ENCODE assay signal across 8 cellular contexts in the genomic region with DNA sequence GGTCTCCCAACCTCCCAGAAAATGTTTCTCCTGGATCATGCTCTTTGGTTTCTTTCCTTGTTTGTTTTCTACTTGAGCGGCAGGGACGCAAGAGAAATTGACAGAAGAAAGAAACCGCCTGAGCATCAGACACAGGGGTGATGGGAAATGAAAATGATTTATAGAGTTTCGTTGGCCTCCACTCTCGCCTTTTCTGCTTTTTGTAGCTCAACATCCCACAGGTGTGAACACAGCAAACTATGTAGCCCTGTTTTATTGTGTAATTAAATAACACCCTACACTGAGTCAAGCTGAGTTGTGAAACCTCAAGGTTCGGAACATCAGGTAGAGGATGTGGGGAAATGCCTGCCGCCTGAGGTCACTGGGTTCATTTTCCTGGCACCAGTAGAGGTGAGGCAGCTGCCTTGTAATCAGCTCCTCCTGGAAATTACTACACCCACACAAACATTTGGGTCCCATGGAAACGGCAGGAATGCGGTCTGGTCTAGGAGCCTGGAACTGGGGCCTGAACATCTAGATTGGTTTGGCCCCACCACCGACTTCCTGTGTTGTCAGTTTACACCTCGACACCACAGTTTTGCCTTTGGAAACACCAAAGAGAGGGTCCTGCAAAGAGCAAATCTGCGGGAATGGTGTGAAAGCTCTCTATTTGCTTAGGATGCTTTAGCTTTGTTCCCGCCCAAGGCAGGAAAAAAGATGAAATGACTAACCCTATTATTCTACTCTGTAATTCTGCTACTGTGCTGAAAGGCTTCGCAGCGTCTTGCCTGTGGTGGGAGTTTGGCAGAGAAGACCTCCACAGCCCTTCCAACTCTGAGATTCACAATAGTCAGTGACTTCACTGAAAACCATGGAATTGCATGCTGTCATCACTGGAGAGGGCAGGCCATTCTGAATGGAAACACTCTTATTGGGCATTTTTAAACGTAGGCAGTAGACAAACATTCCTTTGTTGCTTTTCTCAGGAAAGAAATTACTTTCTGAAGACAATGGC. TPM values are rescaled to one million over a fixed set of nuclear protein-coding genes. Genes with fewer than 3 reads are reported as not detected.
DNase-seq lines count a peak whose midpoint lies in the region; ATAC-seq and TF ChIP-seq lines count a peak whose summit lies in the region.
"Had no signal": no experiment of that assay in that cellular context is flagged by ENCODE, and none has a peak within 500 bp of the region (broad histone marks: within the 10 kb centered on the region; RNA-seq: fewer than 3 reads in every experiment).

No MANE protein-coding gene starts in this region.

- H3K27me3 ChIP-seq in RWPE2 (ENCODE audit: insufficient read depth, poor library complexity, severe bottlenecking): no peaks in the 10 kb centered on the region
- H3K27me3 ChIP-seq: SJSA1 had no signal

- no peaks in the 10 kb centered on the region for H3K9me3 ChIP-seq in RWPE2 (ENCODE audit: severe bottlenecking)
- H3K9me3 ChIP-seq: SJSA1 had no signal

- no peak overlapping the region for H3K4me3 ChIP-seq in RWPE2 (ENCODE audit: severe bottlenecking)
- H3K4me3 ChIP-seq: SJSA1 had no signal

- no peak for TF ChIP-seq CTCF in RWPE2 (IDR thresholded peaks at IDR 0.05; ENCODE audit: poor library complexity, severe bottlenecking)

- no peaks in the 10 kb centered on the region for H3K36me3 ChIP-seq in RWPE2 (ENCODE audit: low read depth)
- H3K36me3 ChIP-seq: SJSA1 had no signal

- ATAC-seq in RWPE2 (ENCODE audit: low read depth) (peak; percentile 84), GM19452 (IDR thresholded peaks at IDR 0.05; ENCODE audit: unreplicated experiment) (no peak)

- peak; percentile 56 for DNase-seq in HCEC 1CT
- peak; percentile 92 for DNase-seq in RWPE2 (ENCODE audit: low spot score)
- peak; percentile 27 for DNase-seq in fibroblast of the conjunctiva (ENCODE audit: low read depth)
- peak; percentile 100 for DNase-seq in renal cortical epithelial cell (ENCODE audit: low read depth)
- DNase-seq in COR-L47 (lab: John Stamatoyannopoulos, UW): no peak
- no peak for DNase-seq in NCI-H1436 (lab: John Stamatoyannopoulos, UW)

- H3K4me1 ChIP-seq in RWPE2 (ENCODE audit: insufficient read depth, poor library complexity, severe bottlenecking): peaks cover 47% of the 10 kb centered on the region
- H3K4me1 ChIP-seq: SJSA1 had no signal

- H3K27ac ChIP-seq in RWPE2 (ENCODE audit: poor library complexity, severe bottlenecking): peak overlapping the region; percentile 95
- H3K27ac ChIP-seq: SJSA1 had no signal

RNA-seq across cellular contexts. Expression of gene ADAT2, which starts 53.0 kb away (rescaled TPM):
- total RNA-seq in renal cortical epithelial cell: 1.7 and 6.9 TPM in 2 replicates

RNA-seq across cellular contexts. Expression of gene PEX3, which starts 53.1 kb away (rescaled TPM):
- total RNA-seq in renal cortical epithelial cell: 22.1 and 31.2 TPM in 2 replicates

Comparison
In these comparisons a context has a peak if more than half of its experiments do, and no peak if none do; other contexts are left out.
1. DNase-seq: peak in HCEC 1CT (single experiment), RWPE2 (single experiment), fibroblast of the conjunctiva (single experiment) and renal cortical epithelial cell (single experiment); none in COR-L47 (single experiment) and NCI-H1436 (single experiment).